Comparison of ENCODE assay signal across 1 cellular context in the genomic region with DNA sequence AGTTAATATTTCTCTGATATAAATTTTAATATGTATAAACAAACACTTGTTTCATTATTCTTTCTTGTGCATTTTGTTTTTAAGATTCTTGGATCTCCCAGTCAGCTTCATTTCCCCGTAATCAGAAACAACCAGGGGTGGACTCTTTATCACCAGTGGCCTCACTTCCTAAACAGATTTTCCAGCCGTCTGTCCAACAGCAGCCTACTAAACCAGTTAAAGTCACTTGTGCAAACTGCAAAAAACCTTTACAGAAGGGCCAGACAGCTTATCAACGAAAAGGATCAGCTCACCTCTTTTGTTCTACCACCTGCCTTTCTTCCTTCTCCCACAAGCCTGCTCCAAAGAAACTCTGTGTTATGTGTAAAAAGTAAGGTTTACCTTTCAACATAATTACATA.
TF ChIP-seq lines count a peak whose summit lies in the region.

No MANE protein-coding gene starts in this region.

TF ChIP-seq in K562, 482 proteins besides CTCF, POLR2A, EP300 and RAD21 (continued from another document):
- TF ChIP-seq THAP7 (CRISPR knock-in tag; IDR thresholded peaks at IDR 0.05) = no peak
- TF ChIP-seq, protein P1, sequence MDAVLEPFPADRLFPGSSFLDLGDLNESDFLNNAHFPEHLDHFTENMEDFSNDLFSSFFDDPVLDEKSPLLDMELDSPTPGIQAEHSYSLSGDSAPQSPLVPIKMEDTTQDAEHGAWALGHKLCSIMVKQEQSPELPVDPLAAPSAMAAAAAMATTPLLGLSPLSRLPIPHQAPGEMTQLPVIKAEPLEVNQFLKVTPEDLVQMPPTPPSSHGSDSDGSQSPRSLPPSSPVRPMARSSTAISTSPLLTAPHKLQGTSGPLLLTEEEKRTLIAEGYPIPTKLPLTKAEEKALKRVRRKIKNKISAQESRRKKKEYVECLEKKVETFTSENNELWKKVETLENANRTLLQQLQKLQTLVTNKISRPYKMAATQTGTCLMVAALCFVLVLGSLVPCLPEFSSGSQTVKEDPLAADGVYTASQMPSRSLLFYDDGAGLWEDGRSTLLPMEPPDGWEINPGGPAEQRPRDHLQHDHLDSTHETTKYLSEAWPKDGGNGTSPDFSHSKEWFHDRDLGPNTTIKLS (IDR thresholded peaks at IDR 0.05; ENCODE audit: borderline replicate concordance, low read depth) = no peak
- TF ChIP-seq, protein P2, sequence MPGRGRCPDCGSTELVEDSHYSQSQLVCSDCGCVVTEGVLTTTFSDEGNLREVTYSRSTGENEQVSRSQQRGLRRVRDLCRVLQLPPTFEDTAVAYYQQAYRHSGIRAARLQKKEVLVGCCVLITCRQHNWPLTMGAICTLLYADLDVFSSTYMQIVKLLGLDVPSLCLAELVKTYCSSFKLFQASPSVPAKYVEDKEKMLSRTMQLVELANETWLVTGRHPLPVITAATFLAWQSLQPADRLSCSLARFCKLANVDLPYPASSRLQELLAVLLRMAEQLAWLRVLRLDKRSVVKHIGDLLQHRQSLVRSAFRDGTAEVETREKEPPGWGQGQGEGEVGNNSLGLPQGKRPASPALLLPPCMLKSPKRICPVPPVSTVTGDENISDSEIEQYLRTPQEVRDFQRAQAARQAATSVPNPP (IDR thresholded peaks at IDR 0.05; ENCODE audit: borderline replicate concordance, insufficient read depth, insufficient read length) = no peak
- no peak for TF ChIP-seq XRCC3 (IDR thresholded peaks at IDR 0.05)
- TF ChIP-seq FOXJ3 (CRISPR knock-in tag; IDR thresholded peaks at IDR 0.05) = no peak
- no peak for TF ChIP-seq ZSCAN32 (CRISPR knock-in tag; IDR thresholded peaks at IDR 0.05)
- TF ChIP-seq KLF1 (tag; IDR thresholded peaks at IDR 0.05) = no peak
- TF ChIP-seq SRSF9 (IDR thresholded peaks at IDR 0.05; ENCODE audit: borderline replicate concordance, low read depth, low read length) = no peak
- no peak for TF ChIP-seq RFX7 (CRISPR knock-in tag; IDR thresholded peaks at IDR 0.05)
- TF ChIP-seq, protein P3, sequence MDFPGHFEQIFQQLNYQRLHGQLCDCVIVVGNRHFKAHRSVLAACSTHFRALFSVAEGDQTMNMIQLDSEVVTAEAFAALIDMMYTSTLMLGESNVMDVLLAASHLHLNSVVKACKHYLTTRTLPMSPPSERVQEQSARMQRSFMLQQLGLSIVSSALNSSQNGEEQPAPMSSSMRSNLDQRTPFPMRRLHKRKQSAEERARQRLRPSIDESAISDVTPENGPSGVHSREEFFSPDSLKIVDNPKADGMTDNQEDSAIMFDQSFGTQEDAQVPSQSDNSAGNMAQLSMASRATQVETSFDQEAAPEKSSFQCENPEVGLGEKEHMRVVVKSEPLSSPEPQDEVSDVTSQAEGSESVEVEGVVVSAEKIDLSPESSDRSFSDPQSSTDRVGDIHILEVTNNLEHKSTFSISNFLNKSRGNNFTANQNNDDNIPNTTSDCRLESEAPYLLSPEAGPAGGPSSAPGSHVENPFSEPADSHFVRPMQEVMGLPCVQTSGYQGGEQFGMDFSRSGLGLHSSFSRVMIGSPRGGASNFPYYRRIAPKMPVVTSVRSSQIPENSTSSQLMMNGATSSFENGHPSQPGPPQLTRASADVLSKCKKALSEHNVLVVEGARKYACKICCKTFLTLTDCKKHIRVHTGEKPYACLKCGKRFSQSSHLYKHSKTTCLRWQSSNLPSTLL (IDR thresholded peaks at IDR 0.05) = no peak
- TF ChIP-seq DACH1 (IDR thresholded peaks at IDR 0.05; ENCODE audit: partially characterized antibody) = no peak
- TF ChIP-seq SMARCE1 (IDR thresholded peaks at IDR 0.05) = no peak
- TF ChIP-seq TAL1 (IDR thresholded peaks at IDR 0.05) = peak; percentile 13; the same call in 1 of the 2 replicates
- no peak for TF ChIP-seq HNRNPUL1 (IDR thresholded peaks at IDR 0.05; ENCODE audit: low read length)
- TF ChIP-seq NUFIP1 (IDR thresholded peaks at IDR 0.05; ENCODE audit: partially characterized antibody) = no peak
- TF ChIP-seq, protein P4, sequence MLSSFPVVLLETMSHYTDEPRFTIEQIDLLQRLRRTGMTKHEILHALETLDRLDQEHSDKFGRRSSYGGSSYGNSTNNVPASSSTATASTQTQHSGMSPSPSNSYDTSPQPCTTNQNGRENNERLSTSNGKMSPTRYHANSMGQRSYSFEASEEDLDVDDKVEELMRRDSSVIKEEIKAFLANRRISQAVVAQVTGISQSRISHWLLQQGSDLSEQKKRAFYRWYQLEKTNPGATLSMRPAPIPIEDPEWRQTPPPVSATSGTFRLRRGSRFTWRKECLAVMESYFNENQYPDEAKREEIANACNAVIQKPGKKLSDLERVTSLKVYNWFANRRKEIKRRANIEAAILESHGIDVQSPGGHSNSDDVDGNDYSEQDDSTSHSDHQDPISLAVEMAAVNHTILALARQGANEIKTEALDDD (IDR thresholded peaks at IDR 0.05) = peak; percentile 53; the same call in 1 of the 2 replicates
- TF ChIP-seq KDM2B (CRISPR knock-in tag; IDR thresholded peaks at IDR 0.05) = no peak
- no peak for TF ChIP-seq ZNF79 (CRISPR knock-in tag; IDR thresholded peaks at IDR 0.05; ENCODE audit: low read depth)
- no peak for TF ChIP-seq ZC3H11A (IDR thresholded peaks at IDR 0.05; ENCODE audit: low read depth, low read length)
- TF ChIP-seq MTA2 (IDR thresholded peaks at IDR 0.05; ENCODE audit: low read depth) = no peak
- TF ChIP-seq KDM1A (IDR thresholded peaks at IDR 0.05) = 0 out of 4 replicates have a peak, but pooled peaks of 1 of the 2 experiments have one; percentile 27
- TF ChIP-seq BHLHE40 (IDR thresholded peaks at IDR 0.05; ENCODE audit: low read length) = no peak
- no peak for TF ChIP-seq ZBED1 (IDR thresholded peaks at IDR 0.05)
- TF ChIP-seq POLR2G (IDR thresholded peaks at IDR 0.05; ENCODE audit: low read depth, low read length) = no peak
- no peak for TF ChIP-seq ZNF174 (CRISPR knock-in tag; IDR thresholded peaks at IDR 0.05)
- TF ChIP-seq, protein P5, sequence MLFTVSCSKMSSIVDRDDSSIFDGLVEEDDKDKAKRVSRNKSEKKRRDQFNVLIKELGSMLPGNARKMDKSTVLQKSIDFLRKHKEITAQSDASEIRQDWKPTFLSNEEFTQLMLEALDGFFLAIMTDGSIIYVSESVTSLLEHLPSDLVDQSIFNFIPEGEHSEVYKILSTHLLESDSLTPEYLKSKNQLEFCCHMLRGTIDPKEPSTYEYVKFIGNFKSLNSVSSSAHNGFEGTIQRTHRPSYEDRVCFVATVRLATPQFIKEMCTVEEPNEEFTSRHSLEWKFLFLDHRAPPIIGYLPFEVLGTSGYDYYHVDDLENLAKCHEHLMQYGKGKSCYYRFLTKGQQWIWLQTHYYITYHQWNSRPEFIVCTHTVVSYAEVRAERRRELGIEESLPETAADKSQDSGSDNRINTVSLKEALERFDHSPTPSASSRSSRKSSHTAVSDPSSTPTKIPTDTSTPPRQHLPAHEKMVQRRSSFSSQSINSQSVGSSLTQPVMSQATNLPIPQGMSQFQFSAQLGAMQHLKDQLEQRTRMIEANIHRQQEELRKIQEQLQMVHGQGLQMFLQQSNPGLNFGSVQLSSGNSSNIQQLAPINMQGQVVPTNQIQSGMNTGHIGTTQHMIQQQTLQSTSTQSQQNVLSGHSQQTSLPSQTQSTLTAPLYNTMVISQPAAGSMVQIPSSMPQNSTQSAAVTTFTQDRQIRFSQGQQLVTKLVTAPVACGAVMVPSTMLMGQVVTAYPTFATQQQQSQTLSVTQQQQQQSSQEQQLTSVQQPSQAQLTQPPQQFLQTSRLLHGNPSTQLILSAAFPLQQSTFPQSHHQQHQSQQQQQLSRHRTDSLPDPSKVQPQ (CRISPR knock-in tag; IDR thresholded peaks at IDR 0.05; ENCODE audit: borderline replicate concordance) = no peak
- TF ChIP-seq ZZZ3 (IDR thresholded peaks at IDR 0.05) = no peak
- TF ChIP-seq ZBTB8A (IDR thresholded peaks at IDR 0.05; ENCODE audit: partially characterized antibody) = no peak
- no peak for TF ChIP-seq GTF2E2 (tag; IDR thresholded peaks at IDR 0.05)
- TF ChIP-seq PYGO2 (tag; IDR thresholded peaks at IDR 0.05) = no peak
- no peak for TF ChIP-seq SMARCA5 (IDR thresholded peaks at IDR 0.05)
- TF ChIP-seq ARID1B (IDR thresholded peaks at IDR 0.05) = peak; percentile 12; the same call in 1 of the 2 replicates
- TF ChIP-seq CBFA2T3 (IDR thresholded peaks at IDR 0.05) = peak; percentile 55; the same call in 1 of the 2 replicates
- no peak for TF ChIP-seq CXXC5 (CRISPR knock-in tag; IDR thresholded peaks at IDR 0.05)
- TF ChIP-seq SLC30A9 (CRISPR knock-in tag; IDR thresholded peaks at IDR 0.05) = no peak
- no peak for TF ChIP-seq NR1H2 (CRISPR knock-in tag; IDR thresholded peaks at IDR 0.05)
- no peak for TF ChIP-seq ZNF830 (CRISPR knock-in tag; IDR thresholded peaks at IDR 0.05)
- TF ChIP-seq ZNF3 (CRISPR knock-in tag; IDR thresholded peaks at IDR 0.05) = no peak
- TF ChIP-seq EGR1 (conservative IDR thresholded peaks at IDR 0.05) = no peak
- no peak for TF ChIP-seq TSC22D4 (tag; IDR thresholded peaks at IDR 0.05)
- no peak for TF ChIP-seq ZNF668 (CRISPR knock-in tag; IDR thresholded peaks at IDR 0.05)
- TF ChIP-seq TCF3 (CRISPR knock-in tag; IDR thresholded peaks at IDR 0.05) = 0 out of 2 replicates have a peak, but pooled peaks have one; percentile 17
- no peak for TF ChIP-seq SREBF1 (IDR thresholded peaks at IDR 0.05; ENCODE audit: borderline replicate concordance, low read depth, low read length)
- no peak for TF ChIP-seq CHD2 (IDR thresholded peaks at IDR 0.05; ENCODE audit: low read depth, low read length)
- TF ChIP-seq DNMT1 (IDR thresholded peaks at IDR 0.05) = no peak
- TF ChIP-seq DIDO1 (tag; IDR thresholded peaks at IDR 0.05; ENCODE audit: low read depth) = no peak
- TF ChIP-seq, protein P6, sequence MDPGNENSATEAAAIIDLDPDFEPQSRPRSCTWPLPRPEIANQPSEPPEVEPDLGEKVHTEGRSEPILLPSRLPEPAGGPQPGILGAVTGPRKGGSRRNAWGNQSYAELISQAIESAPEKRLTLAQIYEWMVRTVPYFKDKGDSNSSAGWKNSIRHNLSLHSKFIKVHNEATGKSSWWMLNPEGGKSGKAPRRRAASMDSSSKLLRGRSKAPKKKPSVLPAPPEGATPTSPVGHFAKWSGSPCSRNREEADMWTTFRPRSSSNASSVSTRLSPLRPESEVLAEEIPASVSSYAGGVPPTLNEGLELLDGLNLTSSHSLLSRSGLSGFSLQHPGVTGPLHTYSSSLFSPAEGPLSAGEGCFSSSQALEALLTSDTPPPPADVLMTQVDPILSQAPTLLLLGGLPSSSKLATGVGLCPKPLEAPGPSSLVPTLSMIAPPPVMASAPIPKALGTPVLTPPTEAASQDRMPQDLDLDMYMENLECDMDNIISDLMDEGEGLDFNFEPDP (CRISPR knock-in tag; IDR thresholded peaks at IDR 0.05) = no peak
- no peak for TF ChIP-seq ZNF239 (CRISPR knock-in tag; IDR thresholded peaks at IDR 0.05)
- peak; percentile 22; the same call in 1 of the 2 replicates for TF ChIP-seq CBFA2T2 (conservative IDR thresholded peaks at IDR 0.05)
- TF ChIP-seq NR2C2 (CRISPR knock-in tag; IDR thresholded peaks at IDR 0.05) = no peak
- TF ChIP-seq NR2C2 (tag; IDR thresholded peaks at IDR 0.05) = no peak
- TF ChIP-seq TSHZ1 (CRISPR knock-in tag; IDR thresholded peaks at IDR 0.05) = no peak
- TF ChIP-seq ZNF224 (CRISPR knock-in tag; IDR thresholded peaks at IDR 0.05) = no peak
- TF ChIP-seq U2AF2 (optimal IDR thresholded peaks at IDR 0.05; ENCODE audit: low read depth, low read length) = no peak
- no peak for TF ChIP-seq THRB (CRISPR knock-in tag; conservative IDR thresholded peaks at IDR 0.05)
